Comparison of ENCODE assay signal across 16 cellular contexts in the genomic region with DNA sequence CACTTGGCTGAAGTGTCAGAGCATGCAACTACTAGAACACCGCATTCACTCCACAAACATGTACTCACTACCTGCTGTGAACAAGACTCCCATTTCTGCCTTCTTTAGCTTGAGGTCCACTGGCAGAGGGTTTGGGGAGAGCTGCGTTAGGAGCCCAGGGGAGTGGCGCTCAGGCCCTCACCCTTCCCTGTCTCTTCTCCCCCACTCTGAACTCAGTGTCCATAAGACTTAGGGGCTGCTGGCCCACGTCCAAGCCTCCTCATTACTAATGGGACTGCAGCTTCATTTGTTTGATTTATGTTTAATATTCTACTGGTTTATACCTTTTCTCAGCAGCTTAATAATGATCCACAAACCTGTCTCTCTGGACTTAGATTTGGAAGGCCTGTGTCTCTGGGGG.
DNase-seq lines count a peak whose midpoint lies in the region; ATAC-seq and TF ChIP-seq lines count a peak whose summit lies in the region.
"Had no signal": no experiment of that assay in that cellular context is flagged by ENCODE, and none has a peak within 500 bp of the region (broad histone marks: within the 10 kb centered on the region; RNA-seq: fewer than 3 reads in every experiment).

No MANE protein-coding gene starts in this region.

- no peaks in the 10 kb centered on the region for H3K4me1 ChIP-seq in GM23338 (ENCODE audit: insufficient read depth)
- no peaks in the 10 kb centered on the region for H3K4me1 ChIP-seq in RWPE2 (ENCODE audit: insufficient read depth, poor library complexity, severe bottlenecking)
- H3K4me1 ChIP-seq: Caco-2, HAP-1 had no signal

- ATAC-seq in GM23338 (no peak), RWPE2 (ENCODE audit: low read depth) (no peak), SK-N-SH treated with all-trans-retinoic acid at 6 μM for 48 hours (no peak), HG03196 (IDR thresholded peaks at IDR 0.05; ENCODE audit: unreplicated experiment) (no peak)

- no peak overlapping the region for H3K27ac ChIP-seq in GM23338 (ENCODE audit: low read depth)
- H3K27ac ChIP-seq in RWPE2 (ENCODE audit: poor library complexity, severe bottlenecking): no peak overlapping the region

- H3K79me2 ChIP-seq in GM23338 (replicated peaks; ENCODE audit: insufficient read depth): no peaks in the 10 kb centered on the region

- peak overlapping the region; percentile 47; the same call in 1 of the 2 replicates for H2AFZ ChIP-seq in GM23338

- H3K9me2 ChIP-seq in GM23338 (ENCODE audit: insufficient read depth): no peaks in the 10 kb centered on the region

- H3K27ac Mint-ChIP-seq in GM23338: no peak overlapping the region
- no peak overlapping the region for H3K27ac Mint-ChIP-seq in osteocyte (ENCODE audit: unreplicated experiment)

- H4K20me1 ChIP-seq in GM23338 (replicated peaks; ENCODE audit: insufficient read depth): no peaks in the 10 kb centered on the region
- H4K20me1 ChIP-seq: BLaER1 had no signal

- H3K9me3 Mint-ChIP-seq in GM23338: no peaks in the 10 kb centered on the region; the same call in 2 of the 3 replicates
- no peaks in the 10 kb centered on the region for H3K9me3 Mint-ChIP-seq in osteocyte (ENCODE audit: unreplicated experiment)
- H3K9me3 Mint-ChIP-seq: CD8-positive, alpha-beta memory T cell had no signal

- no peaks in the 10 kb centered on the region for H3K4me1 Mint-ChIP-seq in GM23338
- no peaks in the 10 kb centered on the region for H3K4me1 Mint-ChIP-seq in osteocyte (ENCODE audit: unreplicated experiment)
- H3K4me1 Mint-ChIP-seq: CD8-positive, alpha-beta memory T cell had no signal

- no peaks in the 10 kb centered on the region for H3F3A ChIP-seq in GM23338 (replicated peaks; ENCODE audit: low read depth)

- TF ChIP-seq CTCF in GM23338 (conservative IDR thresholded peaks at IDR 0.05; ENCODE audit: low read depth in 2 of 2): no peak
- TF ChIP-seq CTCF in RWPE2 (IDR thresholded peaks at IDR 0.05; ENCODE audit: poor library complexity, severe bottlenecking): no peak
- TF ChIP-seq CTCF in osteocyte (IDR thresholded peaks at IDR 0.05): no peak

- H3K27me3 Mint-ChIP-seq in GM23338 (ENCODE audit: insufficient read depth, low read depth, poor library complexity): no peaks in the 10 kb centered on the region
- H3K27me3 Mint-ChIP-seq in osteocyte (ENCODE audit: unreplicated experiment): peaks cover 12% of the 10 kb centered on the region

- DNase-seq in activated CD8-positive, alpha-beta memory T cell treated with anti-CD3 and anti-CD28 coated beads for 24 hours: peak; percentile 28
- no peak for DNase-seq in activated CD8-positive, alpha-beta memory T cell treated with anti-CD3 and anti-CD28 coated beads, Interleukin-2, amount 50 U/mL, for 4 hours
- no peak for DNase-seq in GM23338 (ENCODE audit: low spot score)
- DNase-seq in RWPE2 (ENCODE audit: low spot score): peak; percentile 42
- peak; percentile 71 for DNase-seq in osteocyte (ENCODE audit: extremely low spot score, unreplicated experiment)
- DNase-seq in OCI-M1 (lab: John Stamatoyannopoulos, UW): no peak
- DNase-seq: 8988T; AML-193; Caco-2; CD8-positive, alpha-beta memory T cell; DND-41; GDM1 had no signal

- no peaks in the 10 kb centered on the region for H3K27me3 ChIP-seq in GM23338 (ENCODE audit: insufficient read depth)
- no peaks in the 10 kb centered on the region for H3K27me3 ChIP-seq in RWPE2 (ENCODE audit: insufficient read depth, poor library complexity, severe bottlenecking)
- H3K27me3 ChIP-seq: BLaER1 had no signal

- no peak overlapping the region for H3K4me3 ChIP-seq in GM23338
- no peak overlapping the region for H3K4me3 ChIP-seq in RWPE2 (ENCODE audit: severe bottlenecking)
- H3K4me3 ChIP-seq: BLaER1, HAP-1 had no signal

- no peak overlapping the region for H3K4me2 ChIP-seq in GM23338
- H3K4me2 ChIP-seq: BLaER1 had no signal

- no peaks in the 10 kb centered on the region for H3K36me3 Mint-ChIP-seq in GM23338 (ENCODE audit: low read depth)
- H3K36me3 Mint-ChIP-seq in osteocyte (ENCODE audit: unreplicated experiment): no peaks in the 10 kb centered on the region
- H3K36me3 Mint-ChIP-seq: CD8-positive, alpha-beta memory T cell had no signal

- H3K4me3 Mint-ChIP-seq in GM23338 (no peak overlapping the region), osteocyte (ENCODE audit: unreplicated experiment) (no peak overlapping the region)

- H3K9me3 ChIP-seq in RWPE2 (ENCODE audit: severe bottlenecking): no peaks in the 10 kb centered on the region
- H3K9me3 ChIP-seq: BLaER1, Caco-2, HAP-1 had no signal

- H3K36me3 ChIP-seq in GM23338 (ENCODE audit: insufficient read depth) (no peaks in the 10 kb centered on the region), RWPE2 (ENCODE audit: low read depth) (no peaks in the 10 kb centered on the region)
- H3K36me3 ChIP-seq: BLaER1, HAP-1 had no signal

TF ChIP-seq in GM23338, 12 proteins besides CTCF, POLR2A, EP300 and RAD21 (continues in another document):
- TF ChIP-seq STAT1 (IDR thresholded peaks at IDR 0.05; ENCODE audit: unreplicated experiment) (no peak), ZNF331 (CRISPR knock-in tag; IDR thresholded peaks at IDR 0.05; ENCODE audit: low read depth) (no peak), JUNB (IDR thresholded peaks at IDR 0.05; ENCODE audit: unreplicated experiment) (no peak), ZNF114 (CRISPR knock-in tag; IDR thresholded peaks at IDR 0.05) (no peak), NANOG (IDR thresholded peaks at IDR 0.05; ENCODE audit: borderline replicate concordance) (no peak)
- TF ChIP-seq, protein P1, sequence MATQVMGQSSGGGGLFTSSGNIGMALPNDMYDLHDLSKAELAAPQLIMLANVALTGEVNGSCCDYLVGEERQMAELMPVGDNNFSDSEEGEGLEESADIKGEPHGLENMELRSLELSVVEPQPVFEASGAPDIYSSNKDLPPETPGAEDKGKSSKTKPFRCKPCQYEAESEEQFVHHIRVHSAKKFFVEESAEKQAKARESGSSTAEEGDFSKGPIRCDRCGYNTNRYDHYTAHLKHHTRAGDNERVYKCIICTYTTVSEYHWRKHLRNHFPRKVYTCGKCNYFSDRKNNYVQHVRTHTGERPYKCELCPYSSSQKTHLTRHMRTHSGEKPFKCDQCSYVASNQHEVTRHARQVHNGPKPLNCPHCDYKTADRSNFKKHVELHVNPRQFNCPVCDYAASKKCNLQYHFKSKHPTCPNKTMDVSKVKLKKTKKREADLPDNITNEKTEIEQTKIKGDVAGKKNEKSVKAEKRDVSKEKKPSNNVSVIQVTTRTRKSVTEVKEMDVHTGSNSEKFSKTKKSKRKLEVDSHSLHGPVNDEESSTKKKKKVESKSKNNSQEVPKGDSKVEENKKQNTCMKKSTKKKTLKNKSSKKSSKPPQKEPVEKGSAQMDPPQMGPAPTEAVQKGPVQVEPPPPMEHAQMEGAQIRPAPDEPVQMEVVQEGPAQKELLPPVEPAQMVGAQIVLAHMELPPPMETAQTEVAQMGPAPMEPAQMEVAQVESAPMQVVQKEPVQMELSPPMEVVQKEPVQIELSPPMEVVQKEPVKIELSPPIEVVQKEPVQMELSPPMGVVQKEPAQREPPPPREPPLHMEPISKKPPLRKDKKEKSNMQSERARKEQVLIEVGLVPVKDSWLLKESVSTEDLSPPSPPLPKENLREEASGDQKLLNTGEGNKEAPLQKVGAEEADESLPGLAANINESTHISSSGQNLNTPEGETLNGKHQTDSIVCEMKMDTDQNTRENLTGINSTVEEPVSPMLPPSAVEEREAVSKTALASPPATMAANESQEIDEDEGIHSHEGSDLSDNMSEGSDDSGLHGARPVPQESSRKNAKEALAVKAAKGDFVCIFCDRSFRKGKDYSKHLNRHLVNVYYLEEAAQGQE (IDR thresholded peaks at IDR 0.05; ENCODE audit: unreplicated experiment): no peak

TF ChIP-seq in SK-N-SH treated with all-trans-retinoic acid at 6 μM for 48 hours, 23 proteins besides CTCF, POLR2A, EP300 and RAD21 (continues in another document):
- TF ChIP-seq CREB5 (CRISPR knock-in tag; IDR thresholded peaks at IDR 0.05; ENCODE audit: low read depth) (no peak), PATZ1 (CRISPR knock-in tag; IDR thresholded peaks at IDR 0.05; ENCODE audit: borderline replicate concordance) (no peak), ZNF8 (CRISPR knock-in tag; IDR thresholded peaks at IDR 0.05) (no peak), TOX (CRISPR knock-in tag; IDR thresholded peaks at IDR 0.05; ENCODE audit: borderline replicate concordance) (no peak), OSR1 (CRISPR knock-in tag; IDR thresholded peaks at IDR 0.05) (no peak)

Comparison
In these comparisons a context has a peak if more than half of its experiments do, and no peak if none do; other contexts are left out.
1. DNase-seq: peak in activated CD8-positive, alpha-beta memory T cell treated with anti-CD3 and anti-CD28 coated beads for 24 hours (single experiment), RWPE2 (single experiment) and osteocyte (single experiment); none in activated CD8-positive, alpha-beta memory T cell treated with anti-CD3 and anti-CD28 coated beads, Interleukin-2, amount 50 U/mL, for 4 hours (single experiment), GM23338 (single experiment) and OCI-M1 (single experiment).